ENCODE assay signal across 13 cellular contexts in the genomic region with DNA sequence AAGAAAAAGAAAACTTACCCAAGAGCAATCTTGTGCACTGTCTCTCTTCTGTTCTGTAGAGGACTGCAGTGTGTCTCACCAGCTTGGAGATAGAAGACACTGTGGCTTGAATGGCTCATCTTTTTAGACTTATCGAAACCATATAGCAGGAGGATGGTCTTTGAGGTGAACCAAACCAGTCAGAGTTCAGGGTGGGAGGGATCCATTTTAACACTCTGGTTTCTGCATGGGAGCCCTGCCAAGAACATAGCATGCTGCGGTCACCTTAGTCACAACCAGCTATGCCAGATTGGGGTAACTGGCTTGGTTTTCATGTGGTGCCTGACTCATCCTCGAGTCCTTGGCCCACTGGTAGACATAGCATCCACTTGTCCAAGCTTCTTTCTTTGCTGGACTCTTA.
A peak's percentile ranks its signal among the peaks of the same experiment; 100 is the strongest.
DNase-seq lines count a peak whose midpoint lies in the region; ATAC-seq, FAIRE-seq and TF ChIP-seq lines count a peak whose summit lies in the region.
"Had no signal": no experiment of that assay in that cellular context is flagged by ENCODE, and none has a peak within 500 bp of the region (broad histone marks: within the 10 kb centered on the region; RNA-seq: fewer than 3 reads in every experiment).

No MANE protein-coding gene starts in this region.

- ATAC-seq in GM18520 (IDR thresholded peaks at IDR 0.05; ENCODE audit: unreplicated experiment): peak; percentile 38
- ATAC-seq in HG02885 (IDR thresholded peaks at IDR 0.05; ENCODE audit: poor library complexity, unreplicated experiment): no peak
- ATAC-seq: mucosa of descending colon had no signal

- no peak for TF ChIP-seq CTCF in choroid plexus epithelial cell (conservative IDR thresholded peaks at IDR 0.05; ENCODE audit: low read depth, low read length)
- no peak for TF ChIP-seq CTCF in retinal pigment epithelial cell (conservative IDR thresholded peaks at IDR 0.05; ENCODE audit: low read depth, low read length)
- no peak for TF ChIP-seq CTCF in GM10266 (IDR thresholded peaks at IDR 0.05; ENCODE audit: control insufficient read depth, insufficient read depth, low read depth, missing control alignments)

- FAIRE-seq in RCC 7860 (lab: Jason Lieb, UNC): peak; percentile 100
- FAIRE-seq: small intestine had no signal

- no peak overlapping the region for H3K4me3 ChIP-seq in choroid plexus epithelial cell (ENCODE audit: low read depth, low read length)
- no peak overlapping the region for H3K4me3 ChIP-seq in retinal pigment epithelial cell (ENCODE audit: low read length)
- H3K4me3 ChIP-seq: mucosa of descending colon had no signal

- DNase-seq in RCC 7860 (ENCODE audit: low spot score) (peak; percentile 99), choroid plexus epithelial cell (ENCODE audit: low read depth) (peak; percentile 97), retinal pigment epithelial cell (ENCODE audit: low read depth) (peak; percentile 67), NOMO-1 treated with DMSO at 0.1 percent for 48 hours (lab: John Stamatoyannopoulos, UW; ENCODE audit: unreplicated experiment) (no peak), SIG-M5 (lab: John Stamatoyannopoulos, UW) (no peak), GM10266 (ENCODE audit: extremely low spot score) (no peak)
- DNase-seq: DMS79, mucosa of descending colon, NCI-H1092, NCI-H774, small intestine had no signal

Comparison
In these comparisons a context has a peak if more than half of its experiments do, and no peak if none do; other contexts are left out.
1. DNase-seq: peak in RCC 7860 (single experiment), choroid plexus epithelial cell (single experiment) and retinal pigment epithelial cell (single experiment); none in NOMO-1 treated with DMSO at 0.1 percent for 48 hours (single experiment), SIG-M5 (single experiment) and GM10266 (single experiment).